13 cellular contexts compared by ENCODE assay signal in genomic region chr2:68776124-68776523, GRCh38. TPM values are rescaled to one million over a fixed set of nuclear protein-coding genes. Genes with fewer than 3 reads are reported as not detected.
A peak's percentile ranks its signal among the peaks of the same experiment; 100 is the strongest.
DNase-seq lines count a peak whose midpoint lies in the region; ATAC-seq and TF ChIP-seq lines count a peak whose summit lies in the region.
"Had no signal": no experiment of that assay in that cellular context is flagged by ENCODE, and none has a peak within 500 bp of the region (broad histone marks: within the 10 kb centered on the region; RNA-seq: fewer than 3 reads in every experiment).

No MANE protein-coding gene starts in this region.

- H3K9me3 ChIP-seq in lower lobe of right lung = no peaks in the 10 kb centered on the region

- CTCF ChIA-PET in activated CD4-positive, alpha-beta memory T cell treated with anti-CD3 and anti-CD28 coated beads, Interleukin-2, amount 10 ng/mL, durations not matched to agents 7 days and 5 days (lab: Charles Lee) = interaction anchor here (0.7 to 2.8 kb wide), 9 partner anchors 10 to 181 kb away, joined by 3 to 15 read pairs (median 4); no protein-coding TSS in a partner anchor

- intact Hi-C loops in lower lobe of right lung (cut with DNase I) = no loop called here

- H3K4me1 Mint-ChIP-seq in activated CD4-positive, alpha-beta memory T cell treated with anti-CD3 and anti-CD28 coated beads, Interleukin-2, amount 10 ng/mL, durations not matched to agents 7 days and 5 days = peaks cover 82% of the 10 kb centered on the region

- H3K4me3 ChIP-seq in AG09309 (ENCODE audit: control insufficient read depth, low read depth, low read length) (no peak overlapping the region), lower lobe of right lung (peak overlapping the region; percentile 52)

- no peaks in the 10 kb centered on the region for H3K27me3 Mint-ChIP-seq in activated CD4-positive, alpha-beta memory T cell treated with anti-CD3 and anti-CD28 coated beads, Interleukin-2, amount 10 ng/mL, durations not matched to agents 7 days and 5 days

- H3K27ac ChIP-seq in lower lobe of right lung = peak overlapping the region; percentile 87

- peak overlapping the region; percentile 80 for H3K4me3 Mint-ChIP-seq in activated CD4-positive, alpha-beta memory T cell treated with anti-CD3 and anti-CD28 coated beads, Interleukin-2, amount 10 ng/mL, durations not matched to agents 7 days and 5 days

- H3K36me3 Mint-ChIP-seq in activated CD4-positive, alpha-beta memory T cell treated with anti-CD3 and anti-CD28 coated beads, Interleukin-2, amount 10 ng/mL, durations not matched to agents 7 days and 5 days (ENCODE audit: low read depth) = peaks cover 84% of the 10 kb centered on the region

- no peaks in the 10 kb centered on the region for H3K27me3 ChIP-seq in lower lobe of right lung (ENCODE audit: low read depth)

- in situ Hi-C loops in GM13976 (cut with MboI; ENCODE audit: low sequenced_read_pairs, unreplicated experiment) = no loop called here

- TF ChIP-seq CTCF in AG09309 (IDR thresholded peaks at IDR 0.05; ENCODE audit: control insufficient read depth, insufficient read depth, low read depth, low read length, missing control alignments) (peak; percentile 16), GM13976 (IDR thresholded peaks at IDR 0.05; ENCODE audit: borderline replicate concordance, control extremely low read depth, extremely low read depth, insufficient read depth, missing control alignments) (peak; percentile 49), lower lobe of right lung (IDR thresholded peaks at IDR 0.05) (no peak)

- POLR2A ChIA-PET in activated CD4-positive, alpha-beta memory T cell treated with anti-CD3 and anti-CD28 coated beads, Interleukin-2, amount 10 ng/mL, durations not matched to agents 7 days and 5 days (lab: Charles Lee) = interaction anchor here (1.0 to 17.3 kb wide), 6 partner anchors 9 to 132 kb away, joined by 3 to 356 read pairs (median 20); no protein-coding TSS in a partner anchor

- H3K27ac Mint-ChIP-seq in activated CD4-positive, alpha-beta memory T cell treated with anti-CD3 and anti-CD28 coated beads, Interleukin-2, amount 10 ng/mL, durations not matched to agents 7 days and 5 days = peak overlapping the region; percentile 97

- peaks cover 5% of the 10 kb centered on the region for H3K36me3 ChIP-seq in lower lobe of right lung

- peaks cover 58% of the 10 kb centered on the region for H3K4me1 ChIP-seq in lower lobe of right lung

- ATAC-seq in lower lobe of right lung (no peak), HG02938 (IDR thresholded peaks at IDR 0.05; ENCODE audit: unreplicated experiment) (no peak), HG03039 (IDR thresholded peaks at IDR 0.05; ENCODE audit: unreplicated experiment) (no peak)

- no peaks in the 10 kb centered on the region for H3K9me3 Mint-ChIP-seq in activated CD4-positive, alpha-beta memory T cell treated with anti-CD3 and anti-CD28 coated beads, Interleukin-2, amount 10 ng/mL, durations not matched to agents 7 days and 5 days

- DNase-seq in AG09309 (ENCODE audit: low read depth) (no peak), GM13976 (ENCODE audit: low spot score) (no peak), lower lobe of right lung (no peak), islet precursor cell (no peak), medulla oblongata (ENCODE audit: extremely low spot score) (no peak)
- no peak for DNase-seq in activated CD4-positive, alpha-beta memory T cell treated with anti-CD3 and anti-CD28 coated beads, Interleukin-2, amount 10 ng/mL, durations not matched to agents 7 days and 5 days
- DNase-seq: activated gamma-delta T cell treated with Interleukin-2 at 50 U/mL for 16 hours, DMS153, NCI-H1417 treated with DMSO at 0.1 percent for 48 hours, SHP77 treated with DMSO at 0.1 percent for 48 hours had no signal

RNA-seq across cellular contexts. Expression of gene ARHGAP25, which starts 41.5 kb away (rescaled TPM):
- total RNA-seq in activated CD4-positive, alpha-beta memory T cell treated with anti-CD3 and anti-CD28 coated beads, Interleukin-2, amount 10 ng/mL, durations not matched to agents 7 days and 5 days = 100 to 1,000 TPM; 128 to 132 TPM
- total RNA-seq in lower lobe of right lung = 48.5 TPM
- total RNA-seq: myocyte had no signal
